Comparison of ENCODE assay signal across 26 cellular contexts in the genomic region with DNA sequence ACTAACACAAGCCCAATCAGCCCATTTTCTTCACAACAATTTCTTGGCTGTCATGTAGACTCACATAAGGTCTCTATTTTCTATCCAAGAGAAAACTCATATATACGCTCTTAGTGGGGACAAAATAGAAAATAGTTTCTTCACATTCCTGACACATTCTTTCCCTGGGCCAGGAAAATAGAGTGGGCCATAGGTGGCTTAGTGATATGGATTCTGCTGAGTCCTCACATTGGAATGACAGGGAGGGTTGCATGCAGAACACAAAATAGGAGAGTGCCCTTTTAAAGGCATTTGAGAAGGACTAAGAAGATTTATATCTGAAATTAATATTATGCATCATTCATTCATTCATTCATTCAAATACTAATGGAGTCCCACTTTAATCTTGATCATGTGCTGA.
"Had no signal": no experiment of that assay in that cellular context is flagged by ENCODE, and none has a peak within 500 bp of the region (broad histone marks: within the 10 kb centered on the region; RNA-seq: fewer than 3 reads in every experiment).

No MANE protein-coding gene starts in this region.

- H3K4me3 Mint-ChIP-seq: activated CD4-positive, alpha-beta memory T cell treated with anti-CD3 and anti-CD28 coated beads for 36 hours; activated CD4-positive, alpha-beta T cell treated with anti-CD3 and anti-CD28 coated beads for 36 hours; activated CD4-positive, alpha-beta T cell treated with anti-CD3 and anti-CD28 coated beads, Interleukin-2, amount 10 ng/mL, durations not matched to agents 24 days and 14 days; activated naive CD8-positive, alpha-beta T cell; activated T-cell treated with anti-CD3 and anti-CD28 coated beads, Interleukin-2, amount 50 U/mL, for 24 hours; activated T-helper 17 cell treated with anti-CD3 and anti-CD28 coated beads, Interleukin-2, amount 50 U/mL, for 72 hours had no signal

- ATAC-seq: activated CD4-positive, alpha-beta T cell treated with anti-CD3 and anti-CD28 coated beads for 36 hours; activated T-helper 17 cell treated with anti-CD3 and anti-CD28 coated beads, Interleukin-2, amount 50 U/mL, for 72 hours; body of pancreas; gastroesophageal sphincter had no signal

- DNase-seq: activated CD4-positive, alpha-beta memory T cell treated with anti-CD3 and anti-CD28 coated beads for 36 hours; activated CD4-positive, alpha-beta T cell treated with anti-CD3 and anti-CD28 coated beads for 36 hours; activated CD4-positive, alpha-beta T cell treated with anti-CD3 and anti-CD28 coated beads, Interleukin-2, amount 10 ng/mL, durations not matched to agents 24 days and 14 days; activated CD4-positive, CD25-positive, alpha-beta regulatory T cell; activated CD4-positive, CD25-positive, alpha-beta regulatory T cell treated with anti-CD3 and anti-CD28 coated beads, Interleukin-2, amount 50 U/mL, for 72 hours; activated CD8-positive, alpha-beta memory T cell treated with anti-CD3 and anti-CD28 coated beads, Interleukin-2, amount 50 U/mL, for 48 hours; activated effector memory CD4-positive, alpha-beta T cell treated with Interleukin-2 at 50 U/mL for 16 hours; activated gamma-delta T cell treated with Interleukin-2 at 50 U/mL for 16 hours; activated naive CD4-positive, alpha-beta T cell treated with anti-CD3 and anti-CD28 coated beads, Interleukin-2, amount 50 U/mL, for 16 hours; activated naive CD4-positive, alpha-beta T cell treated with Interleukin-2 at 50 U/mL for 16 hours; activated T-cell treated with anti-CD3 and anti-CD28 coated beads for 4 hours; activated T-cell treated with anti-CD3 and anti-CD28 coated beads, Interleukin-2, amount 50 U/mL, for 24 hours; amniotic stem cell; anterior cingulate cortex; body of pancreas; caudate nucleus; cortex of kidney; dermis blood vessel endothelial cell; effector CD4-positive, alpha-beta T cell; esophagus squamous epithelium; foreskin melanocyte; T-helper 2 cell had no signal

- H3K27me3 Mint-ChIP-seq: activated CD4-positive, alpha-beta memory T cell treated with anti-CD3 and anti-CD28 coated beads for 36 hours; activated CD4-positive, alpha-beta T cell treated with anti-CD3 and anti-CD28 coated beads, Interleukin-2, amount 10 ng/mL, durations not matched to agents 24 days and 14 days; activated naive CD8-positive, alpha-beta T cell; activated T-cell treated with anti-CD3 and anti-CD28 coated beads, Interleukin-2, amount 50 U/mL, for 24 hours; activated T-helper 17 cell treated with anti-CD3 and anti-CD28 coated beads, Interleukin-2, amount 50 U/mL, for 72 hours had no signal

- H3K4me3 ChIP-seq: body of pancreas, esophagus squamous epithelium, gastroesophageal sphincter had no signal

- H3K9me3 ChIP-seq: body of pancreas, esophagus squamous epithelium, gastroesophageal sphincter had no signal

- H3K36me3 ChIP-seq: esophagus squamous epithelium, gastroesophageal sphincter had no signal

- H3K36me3 Mint-ChIP-seq: activated CD4-positive, alpha-beta memory T cell treated with anti-CD3 and anti-CD28 coated beads for 36 hours; activated naive CD8-positive, alpha-beta T cell had no signal

- H3K4me1 Mint-ChIP-seq: activated CD4-positive, alpha-beta T cell treated with anti-CD3 and anti-CD28 coated beads for 36 hours; activated CD4-positive, alpha-beta T cell treated with anti-CD3 and anti-CD28 coated beads, Interleukin-2, amount 10 ng/mL, durations not matched to agents 24 days and 14 days; activated T-helper 17 cell treated with anti-CD3 and anti-CD28 coated beads, Interleukin-2, amount 50 U/mL, for 72 hours had no signal

- H3K27ac ChIP-seq: body of pancreas, epithelial cell of prostate, esophagus squamous epithelium, gastroesophageal sphincter had no signal

- H3K4me1 ChIP-seq: esophagus squamous epithelium, gastroesophageal sphincter had no signal

- H3K27ac Mint-ChIP-seq: activated CD4-positive, alpha-beta memory T cell treated with anti-CD3 and anti-CD28 coated beads for 36 hours; activated CD4-positive, alpha-beta T cell treated with anti-CD3 and anti-CD28 coated beads for 36 hours; activated CD4-positive, alpha-beta T cell treated with anti-CD3 and anti-CD28 coated beads, Interleukin-2, amount 10 ng/mL, durations not matched to agents 24 days and 14 days; activated naive CD8-positive, alpha-beta T cell; activated T-cell treated with anti-CD3 and anti-CD28 coated beads, Interleukin-2, amount 50 U/mL, for 24 hours; activated T-helper 17 cell treated with anti-CD3 and anti-CD28 coated beads, Interleukin-2, amount 50 U/mL, for 72 hours had no signal

- H3K9me3 Mint-ChIP-seq: activated CD4-positive, alpha-beta memory T cell treated with anti-CD3 and anti-CD28 coated beads for 36 hours; activated CD4-positive, alpha-beta T cell treated with anti-CD3 and anti-CD28 coated beads, Interleukin-2, amount 10 ng/mL, durations not matched to agents 24 days and 14 days; activated T-helper 17 cell treated with anti-CD3 and anti-CD28 coated beads, Interleukin-2, amount 50 U/mL, for 72 hours had no signal

- H3K27me3 ChIP-seq: body of pancreas, esophagus squamous epithelium, gastroesophageal sphincter had no signal
